ENCODE assay signal across 8 cellular contexts in the genomic region with DNA sequence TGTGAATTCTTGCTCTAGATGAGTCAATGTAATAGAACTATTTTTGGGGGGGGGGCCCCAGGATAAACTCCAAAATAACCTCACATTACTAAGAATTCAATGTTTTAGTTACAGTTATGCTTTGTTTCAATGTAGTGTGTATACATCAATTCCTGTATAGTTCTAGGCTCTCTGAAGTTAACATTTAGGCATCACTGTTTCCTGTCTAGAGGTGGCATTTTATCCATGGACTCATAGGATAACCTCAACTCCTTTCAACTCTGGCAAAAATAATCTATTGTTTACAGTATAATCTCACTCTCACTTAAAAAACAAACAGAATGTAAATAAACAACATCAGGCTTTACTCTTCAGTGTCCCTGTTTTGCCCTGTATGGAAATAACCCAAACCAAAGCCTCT.
"Had no signal": no experiment of that assay in that cellular context is flagged by ENCODE, and none has a peak within 500 bp of the region (broad histone marks: within the 10 kb centered on the region; RNA-seq: fewer than 3 reads in every experiment).

No MANE protein-coding gene starts in this region.

- H2AFZ ChIP-seq: GM23248 had no signal

- H3K4me3 ChIP-seq: GM23248, K562 had no signal

- FAIRE-seq: HepG2, K562 had no signal

- DNase-seq: GM23248, GOT3, H9, HCEC 1CT, KG1 had no signal

- H3K27ac ChIP-seq: GM23248, HL-60 had no signal

- ATAC-seq: HepG2, K562 had no signal
